Comparison of ENCODE assay signal across 22 cellular contexts in the genomic region with DNA sequence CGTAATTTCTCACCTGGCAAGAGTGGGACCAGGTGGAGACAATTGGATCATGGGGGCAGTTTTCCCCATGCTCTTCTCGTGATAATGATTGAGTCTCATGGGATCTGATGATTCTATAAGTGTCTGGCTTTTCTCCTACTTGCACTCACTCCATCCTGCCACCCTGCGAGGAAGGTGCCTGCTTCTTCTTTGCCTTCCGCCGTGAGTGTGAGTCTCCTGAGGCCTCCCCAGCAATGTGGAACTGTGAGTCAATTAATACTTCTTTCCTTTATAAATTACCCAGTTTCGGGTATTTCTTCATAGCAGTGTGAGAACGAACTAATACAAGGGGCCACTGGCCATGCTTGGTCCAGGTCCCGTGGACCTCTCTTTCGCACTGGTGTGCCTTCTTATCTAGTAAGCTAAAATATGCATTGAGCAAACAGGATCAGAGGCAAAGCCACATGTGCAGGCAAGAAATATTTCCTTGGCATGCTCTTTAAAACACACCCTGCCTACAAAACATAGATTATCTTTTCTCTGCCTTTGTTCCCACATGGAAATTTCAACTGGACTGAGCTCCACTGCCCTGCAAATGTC.
"Had no signal": no experiment of that assay in that cellular context is flagged by ENCODE, and none has a peak within 500 bp of the region (broad histone marks: within the 10 kb centered on the region; RNA-seq: fewer than 3 reads in every experiment).

No MANE protein-coding gene starts in this region.

- H3K4me1 Mint-ChIP-seq: activated naive CD8-positive, alpha-beta T cell treated with anti-CD3 and anti-CD28 coated beads for 36 hours; activated T-helper 17 cell treated with anti-CD3 and anti-CD28 coated beads, Interleukin-2, amount 50 U/mL, for 72 hours; memory B cell; nephron had no signal

- DNase-seq: activated CD8-positive, alpha-beta memory T cell treated with anti-CD3 and anti-CD28 coated beads, Interleukin-2, amount 50 U/mL, for 4 hours; activated naive CD4-positive, alpha-beta T cell; activated naive CD8-positive, alpha-beta T cell treated with anti-CD3 and anti-CD28 coated beads for 36 hours; activated T-cell treated with anti-CD3 and anti-CD28 coated beads, Interleukin-2, amount 50 U/mL, for 24 hours; colonic mucosa; dorsolateral prefrontal cortex; gastrocnemius medialis; hypothalamus; occipital lobe; posterior cingulate gyrus; retina; spleen; stimulated activated CD4-positive, alpha-beta T cell treated with anti-CD3 and anti-CD28 coated beads, Interleukin-4, amount 100 ng/mL, for 24 hours; stimulated activated naive CD4-positive, alpha-beta T cell treated with Interleukin-2 at 50 U/mL for 16 hours; T-helper 1 cell; thyroid gland; upper lobe of right lung had no signal

- H3K9me3 Mint-ChIP-seq: activated naive CD8-positive, alpha-beta T cell treated with anti-CD3 and anti-CD28 coated beads for 36 hours; activated T-helper 17 cell treated with anti-CD3 and anti-CD28 coated beads, Interleukin-2, amount 50 U/mL, for 72 hours; memory B cell had no signal

- H3K27me3 ChIP-seq: breast epithelium, colonic mucosa, dorsolateral prefrontal cortex, esophagus muscularis mucosa, gastrocnemius medialis, spleen, thyroid gland, upper lobe of right lung had no signal

- H3K27ac Mint-ChIP-seq: activated naive CD8-positive, alpha-beta T cell treated with anti-CD3 and anti-CD28 coated beads for 36 hours; activated T-cell treated with anti-CD3 and anti-CD28 coated beads, Interleukin-2, amount 50 U/mL, for 24 hours; activated T-helper 17 cell treated with anti-CD3 and anti-CD28 coated beads, Interleukin-2, amount 50 U/mL, for 72 hours; memory B cell; nephron had no signal

- H3K36me3 ChIP-seq: colonic mucosa, esophagus muscularis mucosa, gastrocnemius medialis, spleen, thyroid gland, upper lobe of right lung had no signal

- ATAC-seq: activated T-helper 17 cell treated with anti-CD3 and anti-CD28 coated beads, Interleukin-2, amount 50 U/mL, for 72 hours; gastrocnemius medialis; upper lobe of right lung had no signal

- H3K36me3 Mint-ChIP-seq: activated naive CD8-positive, alpha-beta T cell treated with anti-CD3 and anti-CD28 coated beads for 36 hours; memory B cell had no signal

- H3K9me3 ChIP-seq: breast epithelium, colonic mucosa, esophagus muscularis mucosa, gastrocnemius medialis, spleen, thyroid gland, upper lobe of right lung had no signal

- H3K4me3 Mint-ChIP-seq: activated naive CD8-positive, alpha-beta T cell treated with anti-CD3 and anti-CD28 coated beads for 36 hours; activated T-cell treated with anti-CD3 and anti-CD28 coated beads, Interleukin-2, amount 50 U/mL, for 24 hours; activated T-helper 17 cell treated with anti-CD3 and anti-CD28 coated beads, Interleukin-2, amount 50 U/mL, for 72 hours; memory B cell; nephron had no signal

- H3K4me3 ChIP-seq: breast epithelium, colonic mucosa, dorsolateral prefrontal cortex, esophagus muscularis mucosa, gastrocnemius medialis, spleen, thyroid gland, upper lobe of right lung had no signal

- H3K27me3 Mint-ChIP-seq: activated naive CD8-positive, alpha-beta T cell treated with anti-CD3 and anti-CD28 coated beads for 36 hours; activated T-cell treated with anti-CD3 and anti-CD28 coated beads, Interleukin-2, amount 50 U/mL, for 24 hours; activated T-helper 17 cell treated with anti-CD3 and anti-CD28 coated beads, Interleukin-2, amount 50 U/mL, for 72 hours; memory B cell had no signal

- H3K4me1 ChIP-seq: breast epithelium, colonic mucosa, esophagus muscularis mucosa, gastrocnemius medialis, spleen, thyroid gland, upper lobe of right lung had no signal

- H3K27ac ChIP-seq: breast epithelium, colonic mucosa, dorsolateral prefrontal cortex, esophagus muscularis mucosa, gastrocnemius medialis, spleen, thyroid gland, upper lobe of right lung had no signal
